In genomic region chr10:100346765-100347567, GRCh38 we compare ENCODE assay signal across 8 cellular contexts. TPM values are rescaled to one million over a fixed set of nuclear protein-coding genes. Genes with fewer than 3 reads are reported as not detected.
DNase-seq lines count a peak whose midpoint lies in the region; ATAC-seq and TF ChIP-seq lines count a peak whose summit lies in the region.

Gene SCD (plus strand): TSS chr10:100347233. CDS start chr10:100347505, 272 bp downstream.

- H3K4me1 ChIP-seq in left lung = peaks cover 0 to 44% of the 10 kb centered on the region in 2 donors

- peak within 1 kb of the TSS; percentile 81 for H3K27ac Mint-ChIP-seq in dendritic cell treated with granulocyte-macrophage colony-stimulating factor and Interleukin-4, amounts not matched to agents 40 ng/mL and 50 ng/mL, for 4 days

- H3K36me3 ChIP-seq in left lung = peaks cover 0 to 33% of the 10 kb centered on the region in 2 donors

- H3K4me1 Mint-ChIP-seq in dendritic cell treated with granulocyte-macrophage colony-stimulating factor and Interleukin-4, amounts not matched to agents 40 ng/mL and 50 ng/mL, for 4 days (ENCODE audit: low read depth) = peaks cover 72% of the 10 kb centered on the region

- no peaks in the 10 kb centered on the region for H3K9me3 ChIP-seq in left lung

- ATAC-seq in GM19395 (IDR thresholded peaks at IDR 0.05; ENCODE audit: unreplicated experiment) (peak; percentile 92), HG03558 (IDR thresholded peaks at IDR 0.05; ENCODE audit: extremely low read depth, unreplicated experiment) (peak; percentile 90), left lung (peak; percentile 88)

- peaks cover 24% of the 10 kb centered on the region for H3K27me3 Mint-ChIP-seq in dendritic cell treated with granulocyte-macrophage colony-stimulating factor and Interleukin-4, amounts not matched to agents 40 ng/mL and 50 ng/mL, for 4 days

- H3K27ac ChIP-seq in left lung = peak within 1 kb of the TSS; percentile 71 to 78

- peak within 1 kb of the TSS; percentile 80 for H3K4me3 Mint-ChIP-seq in dendritic cell treated with granulocyte-macrophage colony-stimulating factor and Interleukin-4, amounts not matched to agents 40 ng/mL and 50 ng/mL, for 4 days

- DNase-seq in C1 segment of cervical spinal cord (lab: John Stamatoyannopoulos, UW) = peak; percentile 35 to 96 (median 90)
- DNase-seq in NCI-H748 (lab: John Stamatoyannopoulos, UW; ENCODE audit: unreplicated experiment) = peak; percentile 95
- peak; percentile 68 for DNase-seq in activated CD4-positive, alpha-beta T cell treated with anti-CD3 and anti-CD28 coated beads, Interleukin-2, amount 50 U/mL, for 1 hour
- DNase-seq in left lung = peak; percentile 94
- peak; percentile 64 for DNase-seq in stimulated activated CD4-positive, alpha-beta T cell treated with anti-CD3 and anti-CD28 coated beads, Interleukin-2, amount 100 ng/mL, for 4 hours (ENCODE audit: low read depth)

- H3K27me3 ChIP-seq in left lung = peaks cover 0 to 9% of the 10 kb centered on the region in 2 donors

- peak within 1 kb of the TSS; percentile 54 to 82 for H3K4me3 ChIP-seq in left lung

- peaks cover 51% of the 10 kb centered on the region for H3K36me3 Mint-ChIP-seq in dendritic cell treated with granulocyte-macrophage colony-stimulating factor and Interleukin-4, amounts not matched to agents 40 ng/mL and 50 ng/mL, for 4 days (ENCODE audit: low read depth)

- intact Hi-C loops in dendritic cell treated with granulocyte-macrophage colony-stimulating factor and Interleukin-4, amounts not matched to agents 40 ng/mL and 50 ng/mL, for 4 days (cut with micrococcal nuclease) = loop anchor here (2.0 kb wide), 1 partner anchor 26 kb away; no protein-coding TSS in a partner anchor
- intact Hi-C loops in left lung (cut with DNase I) = loop anchor here in 1 of 2 donors (10.0 kb wide), 1 partner anchor 88 kb away; no protein-coding TSS in a partner anchor

- H3K9me3 Mint-ChIP-seq in dendritic cell treated with granulocyte-macrophage colony-stimulating factor and Interleukin-4, amounts not matched to agents 40 ng/mL and 50 ng/mL, for 4 days = no peaks in the 10 kb centered on the region

- no peak for TF ChIP-seq CTCF in left lung (IDR thresholded peaks at IDR 0.05)

RNA-seq across cellular contexts. Expression of gene SCD, which starts in this region (rescaled TPM):
- 100 to 1,000 TPM; 524 to 529 TPM for total RNA-seq in left lung

Comparison
In these comparisons a context has a peak if more than half of its experiments do, and no peak if none do; other contexts are left out.
1. Peak in every context shown above with its lines: DNase-seq, ATAC-seq, H3K4me3 ChIP-seq and H3K27ac ChIP-seq.